Comparison of ENCODE assay signal across 11 cellular contexts in the genomic region with DNA sequence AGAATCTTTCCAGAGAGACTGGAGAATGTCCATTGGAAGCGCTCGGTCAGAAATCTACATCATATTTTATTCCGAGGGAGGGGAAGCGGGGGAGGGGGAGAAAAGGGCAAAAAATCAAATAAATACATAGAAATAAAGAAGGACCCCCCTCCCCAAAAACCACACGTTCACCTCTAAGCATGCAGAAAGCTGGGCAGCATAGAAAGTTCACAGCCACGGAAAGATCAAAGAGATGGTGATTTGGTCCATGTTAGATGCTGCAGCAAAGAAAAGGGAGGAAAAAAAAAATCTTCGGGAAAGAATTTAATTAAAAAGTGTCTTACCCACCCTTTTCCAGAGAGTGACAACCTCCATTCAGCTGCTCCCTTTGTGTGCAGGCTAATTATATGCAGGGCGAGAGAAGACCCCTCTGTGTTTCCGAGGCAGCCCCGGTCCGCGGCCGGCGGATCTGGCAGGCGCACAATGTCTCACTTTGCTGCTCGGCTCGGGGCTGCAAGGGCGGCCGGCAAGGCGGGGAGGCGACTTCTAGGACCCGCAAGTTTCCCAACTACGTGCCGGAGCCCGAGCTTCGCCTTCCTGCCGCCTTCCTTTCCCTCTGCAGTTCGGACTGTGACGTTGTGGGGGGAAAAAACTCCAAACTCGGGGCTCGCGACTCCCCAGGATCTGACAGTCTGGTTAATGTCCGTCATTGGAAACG. TPM values are rescaled to one million over a fixed set of nuclear protein-coding genes. Genes with fewer than 3 reads are reported as not detected.
A peak's percentile ranks its signal among the peaks of the same experiment; 100 is the strongest.
DNase-seq lines count a peak whose midpoint lies in the region; ATAC-seq and TF ChIP-seq lines count a peak whose summit lies in the region.
"Had no signal": no experiment of that assay in that cellular context is flagged by ENCODE, and none has a peak within 500 bp of the region (broad histone marks: within the 10 kb centered on the region; RNA-seq: fewer than 3 reads in every experiment).

No MANE protein-coding gene starts in this region.

- no peaks in the 10 kb centered on the region for H3K36me3 Mint-ChIP-seq in stimulated activated memory B cell treated with anti-CD40 and anti-IgM and Interleukin-4, amounts not matched to agents 10 μg/mL and 1 μg/mL and 100 μg/mL, for 72 hours
- H3K36me3 Mint-ChIP-seq in stimulated activated effector memory CD8-positive, alpha-beta T cell treated with anti-CD3 and anti-CD28 coated beads, Interleukin-12 subunit alpha, Interleukin-12 subunit beta, amount 100 ng/mL, for 72 hours = no peaks in the 10 kb centered on the region

- H3K4me1 ChIP-seq in BLaER1 treated with 17β-estradiol and CSF1 and Interleukin-3, amounts not matched to agents 10 nM and 100 nM = peaks cover 0 to 7% (median 2%) of the 10 kb centered on the region in 10 experiments; a peak in 4 of 20 replicates
- H3K4me1 ChIP-seq in foreskin keratinocyte = no peaks in the 10 kb centered on the region
- H3K4me1 ChIP-seq in neuronal stem cell (ENCODE audit: control insufficient read depth in 2 of 2, insufficient read depth in 1 of 2, low read depth in 1 of 2, low read length in 2 of 2) = peaks cover 2 to 12% of the 10 kb centered on the region in 2 donors

- no peaks in the 10 kb centered on the region for H3K79me1 ChIP-seq in neuronal stem cell (ENCODE audit: low read depth, low read length)

- no peak overlapping the region for H3K4ac ChIP-seq in neuronal stem cell (ENCODE audit: low read length)

- WGBS in neuronal stem cell (ENCODE audit: extremely low coverage in 2 of 2, insufficient read length in 2 of 2, insufficient replicate concordance in 1 of 2), 2 donors = no CpG with 5 or more reads among the region's 34 CpGs

- H2AFZ ChIP-seq in neuronal stem cell (ENCODE audit: low read length) = peak overlapping the region; percentile 99

- DNase-seq in NCI-H69 (lab: John Stamatoyannopoulos, UW) = peak; percentile 62
- no peak for DNase-seq in foreskin keratinocyte
- DNase-seq in neuronal stem cell (ENCODE audit: low spot score) = no peak
- DNase-seq in stimulated activated effector memory CD8-positive, alpha-beta T cell treated with anti-CD3 and anti-CD28 coated beads, Interleukin-12 subunit alpha, Interleukin-12 subunit beta, amount 100 ng/mL, for 72 hours (ENCODE audit: low spot score in 2 of 2) = no peak
- DNase-seq: cerebellar nuclear complex, DND-41 had no signal

- H3K18ac ChIP-seq in neuronal stem cell (ENCODE audit: low read length) = peak overlapping the region; percentile 90

- H4K8ac ChIP-seq in neuronal stem cell (ENCODE audit: low read depth, low read length) = no peak overlapping the region

- no peak overlapping the region for H2BK15ac ChIP-seq in neuronal stem cell (ENCODE audit: low read length)

- H3K4me1 Mint-ChIP-seq in stimulated activated memory B cell treated with anti-CD40 and anti-IgM and Interleukin-4, amounts not matched to agents 10 μg/mL and 1 μg/mL and 100 μg/mL, for 72 hours = no peaks in the 10 kb centered on the region
- H3K4me1 Mint-ChIP-seq in stimulated activated effector memory CD8-positive, alpha-beta T cell treated with anti-CD3 and anti-CD28 coated beads, Interleukin-12 subunit alpha, Interleukin-12 subunit beta, amount 100 ng/mL, for 72 hours = no peaks in the 10 kb centered on the region

- H2AK5ac ChIP-seq in neuronal stem cell (ENCODE audit: low read depth, low read length) = no peak overlapping the region

- H3K9me3 Mint-ChIP-seq in stimulated activated memory B cell treated with anti-CD40 and anti-IgM and Interleukin-4, amounts not matched to agents 10 μg/mL and 1 μg/mL and 100 μg/mL, for 72 hours = peaks cover 7% of the 10 kb centered on the region
- peaks cover 6% of the 10 kb centered on the region for H3K9me3 Mint-ChIP-seq in stimulated activated effector memory CD8-positive, alpha-beta T cell treated with anti-CD3 and anti-CD28 coated beads, Interleukin-12 subunit alpha, Interleukin-12 subunit beta, amount 100 ng/mL, for 72 hours

- no peak overlapping the region for H4K91ac ChIP-seq in neuronal stem cell (ENCODE audit: low read depth, low read length, poor library complexity)

- TF ChIP-seq CTCF in foreskin keratinocyte (conservative IDR thresholded peaks at IDR 0.05) = no peak

- no peaks in the 10 kb centered on the region; a peak in 1 of 22 replicates for H4K20me1 ChIP-seq in BLaER1 treated with 17β-estradiol and CSF1 and Interleukin-3, amounts not matched to agents 10 nM and 100 nM

- H3K14ac ChIP-seq in neuronal stem cell (ENCODE audit: low read length) = no peak overlapping the region

- H2BK120ac ChIP-seq in neuronal stem cell (ENCODE audit: low read depth, low read length) = no peak overlapping the region

- no peak overlapping the region for H3K23ac ChIP-seq in neuronal stem cell (ENCODE audit: low read depth, low read length, poor library complexity)

- no peak overlapping the region for H3K4me3 Mint-ChIP-seq in stimulated activated memory B cell treated with anti-CD40 and anti-IgM and Interleukin-4, amounts not matched to agents 10 μg/mL and 1 μg/mL and 100 μg/mL, for 72 hours
- H3K4me3 Mint-ChIP-seq in stimulated activated effector memory CD8-positive, alpha-beta T cell treated with anti-CD3 and anti-CD28 coated beads, Interleukin-12 subunit alpha, Interleukin-12 subunit beta, amount 100 ng/mL, for 72 hours = no peak overlapping the region

- no peaks in the 10 kb centered on the region for H3K36me3 ChIP-seq in BLaER1 treated with 17β-estradiol and CSF1 and Interleukin-3, amounts not matched to agents 10 nM and 100 nM
- no peaks in the 10 kb centered on the region for H3K36me3 ChIP-seq in neuronal stem cell (replicated peaks in 1 of 2; ENCODE audit: control insufficient read depth in 2 of 2, insufficient read depth in 2 of 2, low read length in 2 of 2)

- ATAC-seq in foreskin keratinocyte (peak; percentile 25), GM18517 (IDR thresholded peaks at IDR 0.05; ENCODE audit: unreplicated experiment) (no peak), HG03442 (IDR thresholded peaks at IDR 0.05; ENCODE audit: unreplicated experiment) (no peak)
- ATAC-seq in stimulated activated memory B cell treated with anti-CD40 and anti-IgM and Interleukin-4, amounts not matched to agents 10 μg/mL and 1 μg/mL and 100 μg/mL, for 72 hours = no peak
- no peak for ATAC-seq in stimulated activated effector memory CD8-positive, alpha-beta T cell treated with anti-CD3 and anti-CD28 coated beads, Interleukin-12 subunit alpha, Interleukin-12 subunit beta, amount 100 ng/mL, for 72 hours

- H3K9ac ChIP-seq in BLaER1 treated with 17β-estradiol and CSF1 and Interleukin-3, amounts not matched to agents 10 nM and 100 nM = peak overlapping the region in 7 of 11 experiments; percentile 35 to 56 (median 47); a peak in 10 of 22 replicates
- peak overlapping the region; percentile 65 for H3K9ac ChIP-seq in neuronal stem cell (ENCODE audit: low read depth, low read length, poor library complexity)

- no peak overlapping the region for H2BK12ac ChIP-seq in neuronal stem cell (ENCODE audit: low read length)

- H3K27ac ChIP-seq in BLaER1 treated with 17β-estradiol and CSF1 and Interleukin-3, amounts not matched to agents 10 nM and 100 nM = no peak overlapping the region
- H3K27ac ChIP-seq in foreskin keratinocyte (no peak overlapping the region), neuronal stem cell (replicated peaks; ENCODE audit: low read length) (no peak overlapping the region)

- H3K9me3 ChIP-seq in BLaER1 treated with 17β-estradiol and CSF1 and Interleukin-3, amounts not matched to agents 10 nM and 100 nM (replicated peaks in 1 of 11) = peaks cover 0 to 24% (median 14%) of the 10 kb centered on the region in 11 experiments; a peak in 17 of 22 replicates
- H3K9me3 ChIP-seq in neuronal stem cell (replicated peaks in 1 of 2; ENCODE audit: control insufficient read depth in 2 of 2, insufficient read depth in 1 of 2, low read depth in 1 of 2, low read length in 2 of 2) = no peaks in the 10 kb centered on the region

- H3K4me2 ChIP-seq in BLaER1 treated with 17β-estradiol and CSF1 and Interleukin-3, amounts not matched to agents 10 nM and 100 nM = peak overlapping the region; percentile 82 to 99 (median 89)
- peak overlapping the region; percentile 93 for H3K4me2 ChIP-seq in neuronal stem cell (ENCODE audit: insufficient read depth, low read length, poor library complexity, severe bottlenecking)

- H3K27me3 ChIP-seq in BLaER1 treated with 17β-estradiol and CSF1 and Interleukin-3, amounts not matched to agents 10 nM and 100 nM = peaks cover 36 to 50% (median 40%) of the 10 kb centered on the region in 11 experiments
- H3K27me3 ChIP-seq in foreskin keratinocyte (peaks cover 52% of the 10 kb centered on the region), neuronal stem cell (ENCODE audit: control insufficient read depth in 3 of 3, insufficient read depth in 3 of 3, low read depth in 1 of 3, low read length in 3 of 3) (peaks cover 13 to 47% (median 44%) of the 10 kb centered on the region in 3 experiments)

- peak overlapping the region; percentile 50 to 68 (median 60) for H3K4me3 ChIP-seq in BLaER1 treated with 17β-estradiol and CSF1 and Interleukin-3, amounts not matched to agents 10 nM and 100 nM
- peak overlapping the region; percentile 61 to 78 for H3K4me3 ChIP-seq in neuronal stem cell (ENCODE audit: low read length in 2 of 2)

- H3K27ac Mint-ChIP-seq in stimulated activated memory B cell treated with anti-CD40 and anti-IgM and Interleukin-4, amounts not matched to agents 10 μg/mL and 1 μg/mL and 100 μg/mL, for 72 hours = no peak overlapping the region
- no peak overlapping the region for H3K27ac Mint-ChIP-seq in stimulated activated effector memory CD8-positive, alpha-beta T cell treated with anti-CD3 and anti-CD28 coated beads, Interleukin-12 subunit alpha, Interleukin-12 subunit beta, amount 100 ng/mL, for 72 hours

- no peak overlapping the region for H2BK5ac ChIP-seq in neuronal stem cell (ENCODE audit: low read length)

- H3K27me3 Mint-ChIP-seq in stimulated activated memory B cell treated with anti-CD40 and anti-IgM and Interleukin-4, amounts not matched to agents 10 μg/mL and 1 μg/mL and 100 μg/mL, for 72 hours = peaks cover 22% of the 10 kb centered on the region

RNA-seq across cellular contexts. Expression of a gene that starts 0.6 kb away (rescaled TPM):
- total RNA-seq in foreskin keratinocyte = not detected in 2 replicates
- not detected in 2 replicates for polyA plus RNA-seq in foreskin keratinocyte
- polyA plus RNA-seq in neuronal stem cell (2013, experiment 1 of 2) = 0.14 TPM
- polyA plus RNA-seq in neuronal stem cell (2013, experiment 2 of 2) = 0.10 TPM
- total RNA-seq: lung microvascular endothelial cell had no signal
